Comparison of ENCODE assay signal across 15 cellular contexts in genomic region chr10:63213489-63213888, GRCh38.
DNase-seq lines count a peak whose midpoint lies in the region; ATAC-seq lines count a peak whose summit lies in the region.
"Had no signal": no experiment of that assay in that cellular context is flagged by ENCODE, and none has a peak within 500 bp of the region (broad histone marks: within the 10 kb centered on the region; RNA-seq: fewer than 3 reads in every experiment).

No MANE protein-coding gene starts in this region.

- H3K4me3 Mint-ChIP-seq in stimulated activated naive CD8-positive, alpha-beta T cell treated with anti-CD3 and anti-CD28 coated beads, Interleukin-15, Interleukin-2, amounts not matched to agents 100 ng/mL and 50 ng/mL, for 24 hours: no peak overlapping the region
- H3K4me3 Mint-ChIP-seq in stimulated activated naive CD8-positive, alpha-beta T cell treated with anti-CD3 and anti-CD28 coated beads, Interleukin-15, amount 100 ng/mL, for 72 hours: no peak overlapping the region

- no peaks in the 10 kb centered on the region for H3K9me3 Mint-ChIP-seq in stimulated activated naive CD8-positive, alpha-beta T cell treated with anti-CD3 and anti-CD28 coated beads, Interleukin-15, Interleukin-2, amounts not matched to agents 100 ng/mL and 50 ng/mL, for 24 hours
- no peaks in the 10 kb centered on the region for H3K9me3 Mint-ChIP-seq in stimulated activated naive CD8-positive, alpha-beta T cell treated with anti-CD3 and anti-CD28 coated beads, Interleukin-15, amount 100 ng/mL, for 72 hours

- peaks cover 60% of the 10 kb centered on the region for H3K4me1 Mint-ChIP-seq in stimulated activated naive CD8-positive, alpha-beta T cell treated with anti-CD3 and anti-CD28 coated beads, Interleukin-15, Interleukin-2, amounts not matched to agents 100 ng/mL and 50 ng/mL, for 24 hours (ENCODE audit: low read depth)
- peaks cover 35% of the 10 kb centered on the region for H3K4me1 Mint-ChIP-seq in stimulated activated naive CD8-positive, alpha-beta T cell treated with anti-CD3 and anti-CD28 coated beads, Interleukin-15, amount 100 ng/mL, for 72 hours

- DNase-seq in stimulated activated naive CD8-positive, alpha-beta T cell treated with anti-CD3 and anti-CD28 coated beads, Interleukin-15, amount 100 ng/mL, for 72 hours: no peak
- DNase-seq in NCI-H82 treated with DMSO at 0.1 percent for 48 hours (lab: John Stamatoyannopoulos, UW; ENCODE audit: unreplicated experiment): peak; percentile 93
- no peak for DNase-seq in NCI-H146 (lab: John Stamatoyannopoulos, UW)
- DNase-seq: BE2C, DMS79 treated with DMSO at 0.1 percent for 48 hours, Kasumi-1, left lung, NCI-H1417 treated with DMSO at 0.1 percent for 48 hours, NCI-H510A treated with DMSO at 0.1 percent for 48 hours, PC-9, WERI-Rb-1 had no signal

- no peak for ATAC-seq in stimulated activated naive CD8-positive, alpha-beta T cell treated with anti-CD3 and anti-CD28 coated beads, Interleukin-15, amount 100 ng/mL, for 72 hours
- ATAC-seq in esophagus mucosa: peak; percentile 22
- no peak for ATAC-seq in HG02885 (IDR thresholded peaks at IDR 0.05; ENCODE audit: poor library complexity, unreplicated experiment)
- no peak for ATAC-seq in HG03025 (IDR thresholded peaks at IDR 0.05; ENCODE audit: low FRiP score, unreplicated experiment)
- ATAC-seq: left lung had no signal

- no peaks in the 10 kb centered on the region for H3K27me3 Mint-ChIP-seq in stimulated activated naive CD8-positive, alpha-beta T cell treated with anti-CD3 and anti-CD28 coated beads, Interleukin-15, Interleukin-2, amounts not matched to agents 100 ng/mL and 50 ng/mL, for 24 hours
- no peaks in the 10 kb centered on the region for H3K27me3 Mint-ChIP-seq in stimulated activated naive CD8-positive, alpha-beta T cell treated with anti-CD3 and anti-CD28 coated beads, Interleukin-15, amount 100 ng/mL, for 72 hours

- H3K36me3 Mint-ChIP-seq in stimulated activated naive CD8-positive, alpha-beta T cell treated with anti-CD3 and anti-CD28 coated beads, Interleukin-15, Interleukin-2, amounts not matched to agents 100 ng/mL and 50 ng/mL, for 24 hours (ENCODE audit: low read depth): peaks cover 58% of the 10 kb centered on the region

- peak overlapping the region; percentile 86 for H3K27ac Mint-ChIP-seq in stimulated activated naive CD8-positive, alpha-beta T cell treated with anti-CD3 and anti-CD28 coated beads, Interleukin-15, Interleukin-2, amounts not matched to agents 100 ng/mL and 50 ng/mL, for 24 hours
- H3K27ac Mint-ChIP-seq in stimulated activated naive CD8-positive, alpha-beta T cell treated with anti-CD3 and anti-CD28 coated beads, Interleukin-15, amount 100 ng/mL, for 72 hours: no peak overlapping the region
